In genomic region chr7:28106316-28106957, GRCh38 we compare ENCODE assay signal across 15 cellular contexts.
DNase-seq lines count a peak whose midpoint lies in the region; ATAC-seq and TF ChIP-seq lines count a peak whose summit lies in the region.
"Had no signal": no experiment of that assay in that cellular context is flagged by ENCODE, and none has a peak within 500 bp of the region (broad histone marks: within the 10 kb centered on the region; RNA-seq: fewer than 3 reads in every experiment).

No MANE protein-coding gene starts in this region.

- DNase-seq in Right ventricle myocardium inferior (ENCODE audit: missing footprints) (no peak), cardiac septum (ENCODE audit: low spot score) (no peak), amniotic epithelial cell (ENCODE audit: low read depth) (peak; percentile 67), right cardiac atrium (no peak), endodermal cell (no peak), WTC11 (ENCODE audit: low spot score) (no peak), NCI-H1048 (lab: John Stamatoyannopoulos, UW) (no peak)
- no peak for DNase-seq in central memory CD4-positive, alpha-beta T cell
- DNase-seq: activated CD4-positive, alpha-beta memory T cell treated with anti-CD3 and anti-CD28 coated beads for 36 hours; amygdala; kidney; NCI-H82; pancreas; SW 1271; tibial artery had no signal

- 59% methylated on average over 6 of the region's 6 CpGs for WGBS in right cardiac atrium
- WGBS in endodermal cell (ENCODE audit: insufficient coverage in 1 of 2, insufficient read length in 1 of 2), 2 experiments: 91 to 100% methylated on average over 1 to 6 of the region's 6 CpGs

- H3K27ac ChIP-seq in right cardiac atrium (ENCODE audit: low read length) (peak overlapping the region; percentile 80), endodermal cell (ENCODE audit: low read depth, low read length) (no peak overlapping the region)
- H3K27ac ChIP-seq: pancreas, tibial artery had no signal

- POLR2A ChIA-PET in WTC11 (lab: Charles Lee): no interaction called here

- H3K27me3 ChIP-seq in right cardiac atrium (ENCODE audit: control insufficient read depth, insufficient read depth) (no peaks in the 10 kb centered on the region), endodermal cell (ENCODE audit: control insufficient read depth, insufficient read depth, low read length, poor library complexity, severe bottlenecking) (no peaks in the 10 kb centered on the region)
- H3K27me3 ChIP-seq: pancreas, tibial artery had no signal

- no peaks in the 10 kb centered on the region for H3K36me3 ChIP-seq in endodermal cell (ENCODE audit: control insufficient read depth, insufficient read depth, low read length)
- H3K36me3 ChIP-seq: pancreas, tibial artery had no signal

- H3K36me3 Mint-ChIP-seq in endodermal cell (ENCODE audit: low read depth) (peaks cover 9% of the 10 kb centered on the region), WTC11 (peaks cover 3% of the 10 kb centered on the region; the same call in 1 of the 2 replicates)

- H3K9me3 Mint-ChIP-seq in endodermal cell (no peaks in the 10 kb centered on the region), WTC11 (no peaks in the 10 kb centered on the region)
- H3K9me3 Mint-ChIP-seq: activated CD4-positive, alpha-beta memory T cell treated with anti-CD3 and anti-CD28 coated beads for 36 hours had no signal

- peaks cover 15% of the 10 kb centered on the region for H3K4me1 ChIP-seq in right cardiac atrium (ENCODE audit: control insufficient read depth, insufficient read depth, low read length)
- H3K4me1 ChIP-seq in endodermal cell (ENCODE audit: control insufficient read depth, insufficient read depth, low read length): peaks cover 9% of the 10 kb centered on the region
- H3K4me1 ChIP-seq: pancreas had no signal

- peaks cover 31% of the 10 kb centered on the region for H3K4me1 Mint-ChIP-seq in endodermal cell
- peaks cover 47% of the 10 kb centered on the region for H3K4me1 Mint-ChIP-seq in WTC11

- H3K27ac Mint-ChIP-seq in endodermal cell: no peak overlapping the region
- H3K27ac Mint-ChIP-seq in WTC11: no peak overlapping the region; the same call in 1 of the 2 replicates
- H3K27ac Mint-ChIP-seq: activated CD4-positive, alpha-beta memory T cell treated with anti-CD3 and anti-CD28 coated beads for 36 hours had no signal

- H3K4me3 ChIP-seq in right cardiac atrium (ENCODE audit: low read length): no peak overlapping the region
- no peak overlapping the region for H3K4me3 ChIP-seq in endodermal cell (ENCODE audit: low read length)
- H3K4me3 ChIP-seq: pancreas, tibial artery had no signal

- CTCF ChIA-PET in WTC11 (lab: Charles Lee): interaction anchor here (0.8 to 2.6 kb wide), 4 partner anchors 9 to 44 kb away, joined by 3 to 16 read pairs (median 8); no protein-coding TSS in a partner anchor

- no peaks in the 10 kb centered on the region for H3K27me3 Mint-ChIP-seq in endodermal cell (ENCODE audit: insufficient read depth)
- no peaks in the 10 kb centered on the region for H3K27me3 Mint-ChIP-seq in WTC11 (ENCODE audit: low read depth)
- H3K27me3 Mint-ChIP-seq: activated CD4-positive, alpha-beta memory T cell treated with anti-CD3 and anti-CD28 coated beads for 36 hours had no signal

- TF ChIP-seq CTCF in endodermal cell (conservative IDR thresholded peaks at IDR 0.05) (no peak), WTC11 (IDR thresholded peaks at IDR 0.05) (no peak)

- ATAC-seq in Right ventricle myocardium inferior: peak; percentile 76
- peak; percentile 70 to 73 for ATAC-seq in right cardiac atrium
- ATAC-seq in WTC11: no peak

- H3K4me3 Mint-ChIP-seq in endodermal cell (no peak overlapping the region), WTC11 (no peak overlapping the region)
- H3K4me3 Mint-ChIP-seq: activated CD4-positive, alpha-beta memory T cell treated with anti-CD3 and anti-CD28 coated beads for 36 hours had no signal

- intact Hi-C loops in Right ventricle myocardium inferior (cut with DNase I): no loop called here
- intact Hi-C loops in cardiac septum (cut with DNase I): loop anchor here (5.0 kb wide), 1 partner anchor 76 kb away; the partner anchor contains the start of gene JAZF1
- intact Hi-C loops in right cardiac atrium (cut with DNase I): no loop called here

- H3K9me3 ChIP-seq in right cardiac atrium (ENCODE audit: control insufficient read depth, low read length): no peaks in the 10 kb centered on the region
- H3K9me3 ChIP-seq in endodermal cell (ENCODE audit: control insufficient read depth, low read length): no peaks in the 10 kb centered on the region
- H3K9me3 ChIP-seq: pancreas, tibial artery had no signal

- H3K9ac ChIP-seq in endodermal cell (ENCODE audit: extremely low read depth, low read length, poor library complexity, severe bottlenecking): no peak overlapping the region

TF ChIP-seq in WTC11, 78 proteins besides CTCF, POLR2A, EP300 and RAD21:
- TF ChIP-seq ZNF219 (CRISPR knock-in tag; IDR thresholded peaks at IDR 0.05; ENCODE audit: borderline replicate concordance): no peak
- TF ChIP-seq ZNF121 (CRISPR knock-in tag; IDR thresholded peaks at IDR 0.05): no peak
- TF ChIP-seq CDX4 (CRISPR knock-in tag; IDR thresholded peaks at IDR 0.05; ENCODE audit: borderline replicate concordance): no peak
- no peak for TF ChIP-seq IRF1 (CRISPR knock-in tag; IDR thresholded peaks at IDR 0.05)
- TF ChIP-seq FOXK1 (CRISPR knock-in tag; IDR thresholded peaks at IDR 0.05): no peak
- TF ChIP-seq RORB (CRISPR knock-in tag; IDR thresholded peaks at IDR 0.05): no peak
- no peak for TF ChIP-seq ZSCAN18 (CRISPR knock-in tag; IDR thresholded peaks at IDR 0.05)
- no peak for TF ChIP-seq NFATC4 (CRISPR knock-in tag; IDR thresholded peaks at IDR 0.05)
- TF ChIP-seq NR1H2 (CRISPR knock-in tag; IDR thresholded peaks at IDR 0.05): no peak
- no peak for TF ChIP-seq MAX (CRISPR knock-in tag; IDR thresholded peaks at IDR 0.05)
- TF ChIP-seq ZNF281 (CRISPR knock-in tag; IDR thresholded peaks at IDR 0.05): no peak
- TF ChIP-seq TEAD4 (CRISPR knock-in tag; IDR thresholded peaks at IDR 0.05): no peak
